ENCODE assay signal across 3 cellular contexts in genomic region chr16:29638751-29639150, GRCh38. TPM values are rescaled to one million over a fixed set of nuclear protein-coding genes. Genes with fewer than 3 reads are reported as not detected.
"Had no signal": no experiment of that assay in that cellular context is flagged by ENCODE, and none has a peak within 500 bp of the region (broad histone marks: within the 10 kb centered on the region; RNA-seq: fewer than 3 reads in every experiment).

No MANE protein-coding gene starts in this region.

RNA-seq across cellular contexts. Expression of gene SPN, which starts 24.3 kb away (rescaled TPM):
- total RNA-seq: lung microvascular endothelial cell, mammary epithelial cell, myocyte had no signal
- polyA plus RNA-seq: mammary epithelial cell had no signal
